In genomic region chr15:64809649-64810498, GRCh38 we compare ENCODE assay signal across 1 cellular context.
TF ChIP-seq lines count a peak whose summit lies in the region.

No MANE protein-coding gene starts in this region.

TF ChIP-seq in GM12878, 131 proteins besides CTCF, POLR2A, EP300 and RAD21 (continued from another document):
- TF ChIP-seq USF1 (IDR thresholded peaks at IDR 0.05; ENCODE audit: borderline replicate concordance, extremely low read length, insufficient read depth, low read depth, low read length) (no peak), MYB (IDR thresholded peaks at IDR 0.05; ENCODE audit: borderline replicate concordance, low read depth, low read length) (no peak), ESRRA (IDR thresholded peaks at IDR 0.05; ENCODE audit: low read length) (no peak), HDAC2 (IDR thresholded peaks at IDR 0.05) (no peak), CHD4 (IDR thresholded peaks at IDR 0.05) (no peak), YBX1 (IDR thresholded peaks at IDR 0.05) (no peak), IKZF2 (IDR thresholded peaks at IDR 0.05) (peak; percentile 45 to 50; a peak in 2 of 4 replicates), PAX5 (IDR thresholded peaks at IDR 0.05; ENCODE audit: borderline replicate concordance, low read depth, low read length) (no peak), NFXL1 (IDR thresholded peaks at IDR 0.05; ENCODE audit: borderline replicate concordance) (no peak), SRF (IDR thresholded peaks at IDR 0.05; ENCODE audit: low read depth in 2 of 2, low read length in 2 of 2) (no peak), BRCA1 (IDR thresholded peaks at IDR 0.05; ENCODE audit: low read depth, low read length) (no peak), FOXM1 (IDR thresholded peaks at IDR 0.05; ENCODE audit: low read depth, low read length) (no peak), STAT3 (IDR thresholded peaks at IDR 0.05; ENCODE audit: low read depth, low read length) (no peak), EZH2 (IDR thresholded peaks at IDR 0.05; ENCODE audit: borderline replicate concordance, control insufficient read depth, low read depth, low read length) (no peak), PML (IDR thresholded peaks at IDR 0.05; ENCODE audit: low read length) (no peak), RUNX3 (IDR thresholded peaks at IDR 0.05; ENCODE audit: low read length) (peak; percentile 80), SIX5 (IDR thresholded peaks at IDR 0.05; ENCODE audit: low read depth, low read length, severe bottlenecking) (no peak), SREBF2 (IDR thresholded peaks at IDR 0.05; ENCODE audit: low read length) (no peak)
TF ChIP-seq in GM12878: peak in this region for 10.
